In the genomic region with DNA sequence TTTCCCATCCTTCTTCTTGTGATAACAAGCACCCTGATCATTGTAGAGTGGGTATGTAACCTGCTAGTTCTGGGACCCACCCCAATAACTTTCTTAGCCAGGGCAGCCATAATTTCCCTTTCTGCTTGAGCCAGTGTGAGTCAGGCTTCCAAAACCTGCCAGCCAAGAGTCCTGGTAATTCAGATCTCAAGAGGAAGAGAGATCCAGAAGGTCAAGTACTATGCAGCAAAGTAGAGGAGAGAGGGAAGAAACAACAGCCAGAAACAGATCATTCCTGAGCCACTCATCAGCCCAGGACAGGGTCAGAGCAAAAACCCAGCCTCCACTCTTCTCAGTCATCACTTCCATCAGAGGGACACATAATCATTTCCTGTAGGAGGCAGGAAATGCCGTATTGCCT, we compare ENCODE assay signal across 1 cellular context.
TF ChIP-seq lines count a peak whose summit lies in the region.

No MANE protein-coding gene starts in this region.

TF ChIP-seq in GM23338, 12 proteins besides CTCF, POLR2A, EP300 and RAD21 (continued from another document):
- TF ChIP-seq, protein P1, sequence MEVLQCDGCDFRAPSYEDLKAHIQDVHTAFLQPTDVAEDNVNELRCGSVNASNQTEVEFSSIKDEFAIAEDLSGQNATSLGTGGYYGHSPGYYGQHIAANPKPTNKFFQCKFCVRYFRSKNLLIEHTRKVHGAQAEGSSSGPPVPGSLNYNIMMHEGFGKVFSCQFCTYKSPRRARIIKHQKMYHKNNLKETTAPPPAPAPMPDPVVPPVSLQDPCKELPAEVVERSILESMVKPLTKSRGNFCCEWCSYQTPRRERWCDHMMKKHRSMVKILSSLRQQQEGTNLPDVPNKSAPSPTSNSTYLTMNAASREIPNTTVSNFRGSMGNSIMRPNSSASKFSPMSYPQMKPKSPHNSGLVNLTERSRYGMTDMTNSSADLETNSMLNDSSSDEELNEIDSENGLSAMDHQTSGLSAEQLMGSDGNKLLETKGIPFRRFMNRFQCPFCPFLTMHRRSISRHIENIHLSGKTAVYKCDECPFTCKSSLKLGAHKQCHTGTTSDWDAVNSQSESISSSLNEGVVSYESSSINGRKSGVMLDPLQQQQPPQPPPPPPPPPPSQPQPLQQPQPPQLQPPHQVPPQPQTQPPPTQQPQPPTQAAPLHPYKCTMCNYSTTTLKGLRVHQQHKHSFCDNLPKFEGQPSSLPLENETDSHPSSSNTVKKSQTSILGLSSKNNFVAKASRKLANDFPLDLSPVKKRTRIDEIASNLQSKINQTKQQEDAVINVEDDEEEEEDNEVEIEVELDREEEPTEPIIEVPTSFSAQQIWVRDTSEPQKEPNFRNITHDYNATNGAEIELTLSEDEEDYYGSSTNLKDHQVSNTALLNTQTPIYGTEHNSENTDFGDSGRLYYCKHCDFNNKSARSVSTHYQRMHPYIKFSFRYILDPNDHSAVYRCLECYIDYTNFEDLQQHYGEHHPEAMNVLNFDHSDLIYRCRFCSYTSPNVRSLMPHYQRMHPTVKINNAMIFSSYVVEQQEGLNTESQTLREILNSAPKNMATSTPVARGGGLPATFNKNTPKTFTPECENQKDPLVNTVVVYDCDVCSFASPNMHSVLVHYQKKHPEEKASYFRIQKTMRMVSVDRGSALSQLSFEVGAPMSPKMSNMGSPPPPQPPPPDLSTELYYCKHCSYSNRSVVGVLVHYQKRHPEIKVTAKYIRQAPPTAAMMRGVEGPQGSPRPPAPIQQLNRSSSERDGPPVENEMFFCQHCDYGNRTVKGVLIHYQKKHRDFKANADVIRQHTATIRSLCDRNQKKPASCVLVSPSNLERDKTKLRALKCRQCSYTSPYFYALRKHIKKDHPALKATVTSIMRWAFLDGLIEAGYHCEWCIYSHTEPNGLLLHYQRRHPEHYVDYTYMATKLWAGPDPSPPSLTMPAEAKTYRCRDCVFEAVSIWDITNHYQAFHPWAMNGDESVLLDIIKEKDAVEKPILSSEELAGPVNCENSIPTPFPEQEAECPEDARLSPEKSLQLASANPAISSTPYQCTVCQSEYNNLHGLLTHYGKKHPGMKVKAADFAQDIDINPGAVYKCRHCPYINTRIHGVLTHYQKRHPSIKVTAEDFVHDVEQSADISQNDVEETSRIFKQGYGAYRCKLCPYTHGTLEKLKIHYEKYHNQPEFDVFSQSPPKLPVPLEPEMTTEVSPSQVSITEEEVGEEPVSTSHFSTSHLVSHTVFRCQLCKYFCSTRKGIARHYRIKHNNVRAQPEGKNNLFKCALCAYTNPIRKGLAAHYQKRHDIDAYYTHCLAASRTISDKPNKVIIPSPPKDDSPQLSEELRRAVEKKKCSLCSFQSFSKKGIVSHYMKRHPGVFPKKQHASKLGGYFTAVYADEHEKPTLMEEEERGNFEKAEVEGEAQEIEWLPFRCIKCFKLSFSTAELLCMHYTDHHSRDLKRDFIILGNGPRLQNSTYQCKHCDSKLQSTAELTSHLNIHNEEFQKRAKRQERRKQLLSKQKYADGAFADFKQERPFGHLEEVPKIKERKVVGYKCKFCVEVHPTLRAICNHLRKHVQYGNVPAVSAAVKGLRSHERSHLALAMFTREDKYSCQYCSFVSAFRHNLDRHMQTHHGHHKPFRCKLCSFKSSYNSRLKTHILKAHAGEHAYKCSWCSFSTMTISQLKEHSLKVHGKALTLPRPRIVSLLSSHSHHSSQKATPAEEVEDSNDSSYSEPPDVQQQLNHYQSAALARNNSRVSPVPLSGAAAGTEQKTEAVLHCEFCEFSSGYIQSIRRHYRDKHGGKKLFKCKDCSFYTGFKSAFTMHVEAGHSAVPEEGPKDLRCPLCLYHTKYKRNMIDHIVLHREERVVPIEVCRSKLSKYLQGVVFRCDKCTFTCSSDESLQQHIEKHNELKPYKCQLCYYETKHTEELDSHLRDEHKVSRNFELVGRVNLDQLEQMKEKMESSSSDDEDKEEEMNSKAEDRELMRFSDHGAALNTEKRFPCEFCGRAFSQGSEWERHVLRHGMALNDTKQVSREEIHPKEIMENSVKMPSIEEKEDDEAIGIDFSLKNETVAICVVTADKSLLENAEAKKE (CRISPR knock-in tag; IDR thresholded peaks at IDR 0.05): no peak
